ENCODE assay signal across 1 cellular context in the genomic region with DNA sequence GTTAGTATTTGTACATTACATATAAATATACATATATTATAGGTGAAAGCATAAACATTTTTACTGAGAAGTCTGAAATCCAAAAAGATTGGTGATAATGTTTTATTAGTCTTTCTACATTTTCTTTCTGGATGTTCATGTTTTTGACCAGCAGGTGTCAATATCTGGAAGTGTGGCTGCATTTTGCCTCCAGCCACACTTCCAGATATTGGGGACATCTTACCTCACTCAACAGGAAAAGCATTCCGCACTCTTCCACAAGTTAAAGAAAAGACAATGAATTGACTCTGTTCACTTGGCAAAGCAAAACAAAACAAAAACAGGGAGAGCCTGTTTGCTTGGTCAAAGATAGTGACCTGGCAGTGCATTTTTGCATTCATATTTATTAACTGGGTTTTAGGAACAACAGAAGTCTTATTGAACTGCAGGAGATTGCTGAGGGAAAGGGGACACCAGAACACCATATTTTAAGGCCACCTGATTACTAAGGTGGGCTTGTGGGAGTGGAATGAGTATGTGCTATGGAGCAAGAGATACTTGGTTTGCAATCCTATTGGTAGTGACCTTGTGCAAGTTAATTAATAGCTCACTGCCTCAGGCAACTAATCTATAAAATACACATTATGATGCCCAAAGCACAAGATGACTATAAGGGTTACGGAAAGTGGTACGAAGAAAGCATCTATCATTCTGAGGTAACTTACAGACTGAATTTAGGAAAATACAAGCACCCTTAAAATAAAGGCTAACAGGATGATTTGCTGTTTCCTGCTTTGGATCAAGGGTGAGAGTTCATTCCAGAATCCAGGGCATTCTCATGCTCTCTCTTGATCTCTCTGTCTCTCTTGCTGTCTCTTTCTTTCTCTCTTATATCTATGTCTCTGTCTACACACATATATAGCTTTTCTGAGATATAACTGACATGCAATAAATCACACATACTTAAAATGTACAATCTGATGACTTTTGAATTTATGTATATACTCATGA.
TF ChIP-seq lines count a peak whose summit lies in the region.

No MANE protein-coding gene starts in this region.

TF ChIP-seq in GM23338, 12 proteins besides CTCF, POLR2A, EP300 and RAD21 (continued from another document):
- TF ChIP-seq, protein P1, sequence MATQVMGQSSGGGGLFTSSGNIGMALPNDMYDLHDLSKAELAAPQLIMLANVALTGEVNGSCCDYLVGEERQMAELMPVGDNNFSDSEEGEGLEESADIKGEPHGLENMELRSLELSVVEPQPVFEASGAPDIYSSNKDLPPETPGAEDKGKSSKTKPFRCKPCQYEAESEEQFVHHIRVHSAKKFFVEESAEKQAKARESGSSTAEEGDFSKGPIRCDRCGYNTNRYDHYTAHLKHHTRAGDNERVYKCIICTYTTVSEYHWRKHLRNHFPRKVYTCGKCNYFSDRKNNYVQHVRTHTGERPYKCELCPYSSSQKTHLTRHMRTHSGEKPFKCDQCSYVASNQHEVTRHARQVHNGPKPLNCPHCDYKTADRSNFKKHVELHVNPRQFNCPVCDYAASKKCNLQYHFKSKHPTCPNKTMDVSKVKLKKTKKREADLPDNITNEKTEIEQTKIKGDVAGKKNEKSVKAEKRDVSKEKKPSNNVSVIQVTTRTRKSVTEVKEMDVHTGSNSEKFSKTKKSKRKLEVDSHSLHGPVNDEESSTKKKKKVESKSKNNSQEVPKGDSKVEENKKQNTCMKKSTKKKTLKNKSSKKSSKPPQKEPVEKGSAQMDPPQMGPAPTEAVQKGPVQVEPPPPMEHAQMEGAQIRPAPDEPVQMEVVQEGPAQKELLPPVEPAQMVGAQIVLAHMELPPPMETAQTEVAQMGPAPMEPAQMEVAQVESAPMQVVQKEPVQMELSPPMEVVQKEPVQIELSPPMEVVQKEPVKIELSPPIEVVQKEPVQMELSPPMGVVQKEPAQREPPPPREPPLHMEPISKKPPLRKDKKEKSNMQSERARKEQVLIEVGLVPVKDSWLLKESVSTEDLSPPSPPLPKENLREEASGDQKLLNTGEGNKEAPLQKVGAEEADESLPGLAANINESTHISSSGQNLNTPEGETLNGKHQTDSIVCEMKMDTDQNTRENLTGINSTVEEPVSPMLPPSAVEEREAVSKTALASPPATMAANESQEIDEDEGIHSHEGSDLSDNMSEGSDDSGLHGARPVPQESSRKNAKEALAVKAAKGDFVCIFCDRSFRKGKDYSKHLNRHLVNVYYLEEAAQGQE (IDR thresholded peaks at IDR 0.05; ENCODE audit: unreplicated experiment) = no peak
- TF ChIP-seq, protein P2, sequence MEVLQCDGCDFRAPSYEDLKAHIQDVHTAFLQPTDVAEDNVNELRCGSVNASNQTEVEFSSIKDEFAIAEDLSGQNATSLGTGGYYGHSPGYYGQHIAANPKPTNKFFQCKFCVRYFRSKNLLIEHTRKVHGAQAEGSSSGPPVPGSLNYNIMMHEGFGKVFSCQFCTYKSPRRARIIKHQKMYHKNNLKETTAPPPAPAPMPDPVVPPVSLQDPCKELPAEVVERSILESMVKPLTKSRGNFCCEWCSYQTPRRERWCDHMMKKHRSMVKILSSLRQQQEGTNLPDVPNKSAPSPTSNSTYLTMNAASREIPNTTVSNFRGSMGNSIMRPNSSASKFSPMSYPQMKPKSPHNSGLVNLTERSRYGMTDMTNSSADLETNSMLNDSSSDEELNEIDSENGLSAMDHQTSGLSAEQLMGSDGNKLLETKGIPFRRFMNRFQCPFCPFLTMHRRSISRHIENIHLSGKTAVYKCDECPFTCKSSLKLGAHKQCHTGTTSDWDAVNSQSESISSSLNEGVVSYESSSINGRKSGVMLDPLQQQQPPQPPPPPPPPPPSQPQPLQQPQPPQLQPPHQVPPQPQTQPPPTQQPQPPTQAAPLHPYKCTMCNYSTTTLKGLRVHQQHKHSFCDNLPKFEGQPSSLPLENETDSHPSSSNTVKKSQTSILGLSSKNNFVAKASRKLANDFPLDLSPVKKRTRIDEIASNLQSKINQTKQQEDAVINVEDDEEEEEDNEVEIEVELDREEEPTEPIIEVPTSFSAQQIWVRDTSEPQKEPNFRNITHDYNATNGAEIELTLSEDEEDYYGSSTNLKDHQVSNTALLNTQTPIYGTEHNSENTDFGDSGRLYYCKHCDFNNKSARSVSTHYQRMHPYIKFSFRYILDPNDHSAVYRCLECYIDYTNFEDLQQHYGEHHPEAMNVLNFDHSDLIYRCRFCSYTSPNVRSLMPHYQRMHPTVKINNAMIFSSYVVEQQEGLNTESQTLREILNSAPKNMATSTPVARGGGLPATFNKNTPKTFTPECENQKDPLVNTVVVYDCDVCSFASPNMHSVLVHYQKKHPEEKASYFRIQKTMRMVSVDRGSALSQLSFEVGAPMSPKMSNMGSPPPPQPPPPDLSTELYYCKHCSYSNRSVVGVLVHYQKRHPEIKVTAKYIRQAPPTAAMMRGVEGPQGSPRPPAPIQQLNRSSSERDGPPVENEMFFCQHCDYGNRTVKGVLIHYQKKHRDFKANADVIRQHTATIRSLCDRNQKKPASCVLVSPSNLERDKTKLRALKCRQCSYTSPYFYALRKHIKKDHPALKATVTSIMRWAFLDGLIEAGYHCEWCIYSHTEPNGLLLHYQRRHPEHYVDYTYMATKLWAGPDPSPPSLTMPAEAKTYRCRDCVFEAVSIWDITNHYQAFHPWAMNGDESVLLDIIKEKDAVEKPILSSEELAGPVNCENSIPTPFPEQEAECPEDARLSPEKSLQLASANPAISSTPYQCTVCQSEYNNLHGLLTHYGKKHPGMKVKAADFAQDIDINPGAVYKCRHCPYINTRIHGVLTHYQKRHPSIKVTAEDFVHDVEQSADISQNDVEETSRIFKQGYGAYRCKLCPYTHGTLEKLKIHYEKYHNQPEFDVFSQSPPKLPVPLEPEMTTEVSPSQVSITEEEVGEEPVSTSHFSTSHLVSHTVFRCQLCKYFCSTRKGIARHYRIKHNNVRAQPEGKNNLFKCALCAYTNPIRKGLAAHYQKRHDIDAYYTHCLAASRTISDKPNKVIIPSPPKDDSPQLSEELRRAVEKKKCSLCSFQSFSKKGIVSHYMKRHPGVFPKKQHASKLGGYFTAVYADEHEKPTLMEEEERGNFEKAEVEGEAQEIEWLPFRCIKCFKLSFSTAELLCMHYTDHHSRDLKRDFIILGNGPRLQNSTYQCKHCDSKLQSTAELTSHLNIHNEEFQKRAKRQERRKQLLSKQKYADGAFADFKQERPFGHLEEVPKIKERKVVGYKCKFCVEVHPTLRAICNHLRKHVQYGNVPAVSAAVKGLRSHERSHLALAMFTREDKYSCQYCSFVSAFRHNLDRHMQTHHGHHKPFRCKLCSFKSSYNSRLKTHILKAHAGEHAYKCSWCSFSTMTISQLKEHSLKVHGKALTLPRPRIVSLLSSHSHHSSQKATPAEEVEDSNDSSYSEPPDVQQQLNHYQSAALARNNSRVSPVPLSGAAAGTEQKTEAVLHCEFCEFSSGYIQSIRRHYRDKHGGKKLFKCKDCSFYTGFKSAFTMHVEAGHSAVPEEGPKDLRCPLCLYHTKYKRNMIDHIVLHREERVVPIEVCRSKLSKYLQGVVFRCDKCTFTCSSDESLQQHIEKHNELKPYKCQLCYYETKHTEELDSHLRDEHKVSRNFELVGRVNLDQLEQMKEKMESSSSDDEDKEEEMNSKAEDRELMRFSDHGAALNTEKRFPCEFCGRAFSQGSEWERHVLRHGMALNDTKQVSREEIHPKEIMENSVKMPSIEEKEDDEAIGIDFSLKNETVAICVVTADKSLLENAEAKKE (CRISPR knock-in tag; IDR thresholded peaks at IDR 0.05) = no peak
- TF ChIP-seq EZH2 (IDR thresholded peaks at IDR 0.05; ENCODE audit: low read depth, unreplicated experiment) (no peak), EZH2phosphoT487 (IDR thresholded peaks at IDR 0.05; ENCODE audit: unreplicated experiment) (no peak), NANOG (IDR thresholded peaks at IDR 0.05; ENCODE audit: borderline replicate concordance) (no peak), JUNB (IDR thresholded peaks at IDR 0.05; ENCODE audit: unreplicated experiment) (no peak), STAT1 (IDR thresholded peaks at IDR 0.05; ENCODE audit: unreplicated experiment) (no peak)
